Comparison of ENCODE assay signal across 23 cellular contexts in genomic region chr16:35399133-35399532, GRCh38.
A peak's percentile ranks its signal among the peaks of the same experiment; 100 is the strongest.
DNase-seq lines count a peak whose midpoint lies in the region; TF ChIP-seq lines count a peak whose summit lies in the region.
"Had no signal": no experiment of that assay in that cellular context is flagged by ENCODE, and none has a peak within 500 bp of the region (broad histone marks: within the 10 kb centered on the region; RNA-seq: fewer than 3 reads in every experiment).

No MANE protein-coding gene starts in this region.

- no peak for DNase-seq in MCF 10A (ENCODE audit: unreplicated experiment)
- no peak for DNase-seq in breast epithelium (ENCODE audit: low spot score in 2 of 2)
- peak; percentile 98 for DNase-seq in LNCaP clone FGC (ENCODE audit: low read depth)
- DNase-seq in prostate gland (ENCODE audit: low spot score), result peak; percentile 53
- no peak for DNase-seq in stimulated activated naive CD4-positive, alpha-beta T cell (lab: John Stamatoyannopoulos, UW)
- no peak for DNase-seq in HUDEP-2 (lab: John Stamatoyannopoulos, UW; ENCODE audit: unreplicated experiment in 76 of 76)
- DNase-seq: AML-193; Caco-2; Calu3; CD4-positive, alpha-beta T cell; CD8-positive, alpha-beta T cell; DMS 273 treated with DMSO at 0.1 percent for 48 hours; DMS153; DMS53; DMS79; DND-41; EL; GDM1 had no signal

- intact Hi-C loops in MCF 10A (cut with micrococcal nuclease) (no loop called here), breast epithelium (cut with DNase I; ENCODE audit: low total_unique reads) (no loop called here), prostate gland (cut with DNase I) (no loop called here)

- TF ChIP-seq CTCF in MCF 10A (IDR thresholded peaks at IDR 0.05; ENCODE audit: unreplicated experiment) (no peak), breast epithelium (IDR thresholded peaks at IDR 0.05) (no peak), LNCaP clone FGC (IDR thresholded peaks at IDR 0.05; ENCODE audit: control insufficient read depth, extremely low read depth, insufficient read depth) (no peak), prostate gland (IDR thresholded peaks at IDR 0.05) (no peak)

- H3K36me3 Mint-ChIP-seq in MCF 10A (ENCODE audit: insufficient read depth, unreplicated experiment), result no peaks in the 10 kb centered on the region
- H3K36me3 Mint-ChIP-seq: CD8-positive, alpha-beta T cell had no signal

- TF ChIP-seq POLR2A in breast epithelium (IDR thresholded peaks at IDR 0.05) (no peak), prostate gland (IDR thresholded peaks at IDR 0.05) (no peak)

- POLR2A ChIA-PET in MCF 10A (lab: Yijun Ruan, JAX), result no interaction called here

- H3K4me3 Mint-ChIP-seq in MCF 10A (ENCODE audit: unreplicated experiment), result no peak overlapping the region
- H3K4me3 Mint-ChIP-seq: B cell; CD4-positive, alpha-beta T cell; CD8-positive, alpha-beta T cell had no signal

- H3K4me1 Mint-ChIP-seq in MCF 10A (ENCODE audit: insufficient read depth, unreplicated experiment), result peaks cover 11% of the 10 kb centered on the region
- H3K4me1 Mint-ChIP-seq: B cell had no signal

- H3K27ac Mint-ChIP-seq in MCF 10A (ENCODE audit: low read depth, unreplicated experiment), result peak overlapping the region; percentile 29
- H3K27ac Mint-ChIP-seq: B cell; CD4-positive, alpha-beta T cell; CD8-positive, alpha-beta T cell had no signal

- WGBS in prostate gland, result 49% methylated on average over 2 of the region's 2 CpGs

- H3K36me3 ChIP-seq in breast epithelium, result no peaks in the 10 kb centered on the region
- H3K36me3 ChIP-seq in prostate gland, result no peaks in the 10 kb centered on the region
- H3K36me3 ChIP-seq: BLaER1 treated with 17β-estradiol and CSF1 and Interleukin-3, amounts not matched to agents 10 nM and 100 nM had no signal

- peaks cover 7% of the 10 kb centered on the region for H3K9me3 Mint-ChIP-seq in MCF 10A (ENCODE audit: unreplicated experiment)

- H3K9me3 ChIP-seq in breast epithelium (no peaks in the 10 kb centered on the region), prostate gland (no peaks in the 10 kb centered on the region)
- H3K9me3 ChIP-seq: A549, Caco-2 had no signal

- CTCF ChIA-PET in MCF 10A (lab: Yijun Ruan, JAX), result interaction anchor here (0.7 to 1.2 kb wide), 2 partner anchors 43 to 134 kb away, joined by 3 read pairs; no protein-coding TSS in a partner anchor

- H3K4me1 ChIP-seq in breast epithelium (no peaks in the 10 kb centered on the region), prostate gland (replicated peaks) (no peaks in the 10 kb centered on the region)
- H3K4me1 ChIP-seq: A549; BLaER1 treated with 17β-estradiol and CSF1 and Interleukin-3, amounts not matched to agents 10 nM and 100 nM; Caco-2 had no signal

- H3K27me3 ChIP-seq in breast epithelium (no peaks in the 10 kb centered on the region), prostate gland (replicated peaks; ENCODE audit: insufficient read depth) (no peaks in the 10 kb centered on the region)
- H3K27me3 ChIP-seq: BLaER1 treated with 17β-estradiol and CSF1 and Interleukin-3, amounts not matched to agents 10 nM and 100 nM had no signal

- no peak overlapping the region for H3K27ac ChIP-seq in breast epithelium
- H3K27ac ChIP-seq in prostate gland, result peak overlapping the region; percentile 60 to 71
- H3K27ac ChIP-seq: A549; BLaER1 treated with 17β-estradiol and CSF1 and Interleukin-3, amounts not matched to agents 10 nM and 100 nM; C4-2B had no signal

- H3K4me3 ChIP-seq in breast epithelium, result no peak overlapping the region
- no peak overlapping the region for H3K4me3 ChIP-seq in LNCaP clone FGC (ENCODE audit: low read depth, low read length)
- H3K4me3 ChIP-seq in prostate gland, result no peak overlapping the region
- H3K4me3 ChIP-seq: A549; BLaER1 treated with 17β-estradiol and CSF1 and Interleukin-3, amounts not matched to agents 10 nM and 100 nM; GM12878 had no signal

- BruUV-seq in MCF 10A (replicated peaks; lab: Mats Ljungman, UMichigan), result no TSS peak

- H3K27me3 Mint-ChIP-seq in MCF 10A (ENCODE audit: insufficient read depth, unreplicated experiment), result no peaks in the 10 kb centered on the region
- H3K27me3 Mint-ChIP-seq: B cell; CD4-positive, alpha-beta T cell had no signal

Comparison
In these comparisons a context has a peak if more than half of its experiments do, and no peak if none do; other contexts are left out.
1. DNase-seq: peak in LNCaP clone FGC (single experiment) and prostate gland (single experiment); none in MCF 10A (single experiment), breast epithelium (0 of 2), stimulated activated naive CD4-positive, alpha-beta T cell (0 of 6) and HUDEP-2 (0 of 76).
2. H3K27ac ChIP-seq: peak in prostate gland (2 of 2); none in breast epithelium (0 of 2).